21 cellular contexts compared by ENCODE assay signal in the genomic region with DNA sequence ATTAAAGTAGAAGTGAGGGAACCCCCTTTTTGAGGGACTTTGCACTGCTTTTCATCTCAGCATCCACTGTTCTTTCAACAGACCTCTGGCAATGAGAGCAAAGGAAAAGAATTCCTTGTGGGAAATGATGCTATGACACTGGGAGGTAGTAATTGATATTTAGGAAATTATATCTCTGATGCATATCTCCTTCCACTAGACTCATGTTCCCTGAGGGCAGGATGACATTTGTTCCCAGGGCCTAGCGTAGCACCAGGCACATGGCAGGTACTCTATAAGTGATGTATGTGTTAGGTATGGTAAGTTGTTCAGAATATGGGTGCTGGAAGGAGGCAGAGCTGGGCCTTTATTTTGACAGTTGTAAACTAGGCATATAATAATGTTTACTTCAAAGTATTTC.
A peak's percentile ranks its signal among the peaks of the same experiment; 100 is the strongest.
DNase-seq lines count a peak whose midpoint lies in the region; ATAC-seq, FAIRE-seq and TF ChIP-seq lines count a peak whose summit lies in the region.
"Had no signal": no experiment of that assay in that cellular context is flagged by ENCODE, and none has a peak within 500 bp of the region (broad histone marks: within the 10 kb centered on the region; RNA-seq: fewer than 3 reads in every experiment).

No MANE protein-coding gene starts in this region.

- no peaks in the 10 kb centered on the region for H3K36me3 Mint-ChIP-seq in activated CD4-positive, alpha-beta memory T cell treated with anti-CD3 and anti-CD28 coated beads for 36 hours
- no peaks in the 10 kb centered on the region for H3K36me3 Mint-ChIP-seq in naive thymus-derived CD8-positive, alpha-beta T cell

- H2AFZ ChIP-seq in endothelial cell of umbilical vein (ENCODE audit: low read depth, low read length) (no peak overlapping the region), trophoblast cell (ENCODE audit: insufficient read depth, low read length, poor library complexity) (no peak overlapping the region)

- H3K4me3 Mint-ChIP-seq in activated CD4-positive, alpha-beta memory T cell treated with anti-CD3 and anti-CD28 coated beads for 36 hours: no peak overlapping the region
- no peak overlapping the region for H3K4me3 Mint-ChIP-seq in naive thymus-derived CD8-positive, alpha-beta T cell

- TF ChIP-seq POLR2A in endothelial cell of umbilical vein (IDR thresholded peaks at IDR 0.05; ENCODE audit: low read depth, low read length): no peak

- H3K27me3 Mint-ChIP-seq in activated CD4-positive, alpha-beta memory T cell treated with anti-CD3 and anti-CD28 coated beads for 36 hours: no peaks in the 10 kb centered on the region
- H3K27me3 Mint-ChIP-seq in naive thymus-derived CD8-positive, alpha-beta T cell: peaks cover 0 to 6% (median 2%) of the 10 kb centered on the region in 5 donors

- FAIRE-seq in endothelial cell of umbilical vein (lab: Jason Lieb, UNC): no peak
- FAIRE-seq: GM12878, GM19239 had no signal

- no peak overlapping the region for H3K27ac Mint-ChIP-seq in activated CD4-positive, alpha-beta memory T cell treated with anti-CD3 and anti-CD28 coated beads for 36 hours
- no peak overlapping the region for H3K27ac Mint-ChIP-seq in naive thymus-derived CD8-positive, alpha-beta T cell

- H3K9ac ChIP-seq in endothelial cell of umbilical vein (replicated peaks; ENCODE audit: extremely low read depth, insufficient read depth, low read length) (no peak overlapping the region), trophoblast cell (ENCODE audit: low read length) (no peak overlapping the region)

- H3K18ac ChIP-seq in trophoblast cell (ENCODE audit: low read length): no peak overlapping the region

- CTCF ChIA-PET in endothelial cell of umbilical vein (lab: Charles Lee): interaction anchor here (1.2 kb wide), 1 partner anchor 20 kb away, joined by 3 read pairs; no protein-coding TSS in a partner anchor
- CTCF ChIA-PET in activated CD4-positive, alpha-beta memory T cell treated with anti-CD3 and anti-CD28 coated beads for 36 hours (lab: Charles Lee): no interaction called here

- H3K9me3 ChIP-seq in endothelial cell of umbilical vein (replicated peaks; ENCODE audit: control insufficient read depth, insufficient read depth, low read length): no peaks in the 10 kb centered on the region
- H3K9me3 ChIP-seq in trophoblast cell (ENCODE audit: insufficient read depth, low read depth, low read length): no peaks in the 10 kb centered on the region

- no peak for TF ChIP-seq CTCF in endothelial cell of umbilical vein (IDR thresholded peaks at IDR 0.05; ENCODE audit: extremely low read depth in 1 of 2, insufficient read depth in 1 of 2, low read depth in 1 of 2, low read length in 2 of 2)

- DNase-seq in EL: peak; percentile 58
- no peak for DNase-seq in endothelial cell of umbilical vein (ENCODE audit: low read depth, low spot score)
- peak; percentile 92 to 94 for DNase-seq in trophoblast cell
- no peak for DNase-seq in activated CD4-positive, alpha-beta memory T cell treated with anti-CD3 and anti-CD28 coated beads for 36 hours
- DNase-seq in naive thymus-derived CD8-positive, alpha-beta T cell: no peak
- DNase-seq in NCI-H146 (lab: John Stamatoyannopoulos, UW): no peak
- DNase-seq: ACHN, DMS79 treated with DMSO at 0.1 percent for 48 hours, GF-D8, GOT3, KBM-7, MV-4-11, NCI-H187, NCI-H2107, SW 1271 had no signal

- H3K79me1 ChIP-seq in trophoblast cell (ENCODE audit: low read length): peaks cover 36% of the 10 kb centered on the region

- peak overlapping the region; percentile 51 for H2BK12ac ChIP-seq in trophoblast cell (ENCODE audit: low read length)

- H2AK5ac ChIP-seq in trophoblast cell (ENCODE audit: low read length): no peak overlapping the region

- H3K27ac ChIP-seq in endothelial cell of umbilical vein (ENCODE audit: insufficient read depth, low read depth, low read length) (peak overlapping the region; percentile 96), trophoblast cell (ENCODE audit: low read depth, low read length) (no peak overlapping the region)
- H3K27ac ChIP-seq: C4-2B had no signal

- H3K4ac ChIP-seq in trophoblast cell (ENCODE audit: low read depth, low read length): no peak overlapping the region

- peaks cover 3% of the 10 kb centered on the region for H3K9me3 Mint-ChIP-seq in activated CD4-positive, alpha-beta memory T cell treated with anti-CD3 and anti-CD28 coated beads for 36 hours
- peaks cover 0 to 3% (median 0%) of the 10 kb centered on the region in 9 donors for H3K9me3 Mint-ChIP-seq in naive thymus-derived CD8-positive, alpha-beta T cell

- H3K4me1 Mint-ChIP-seq in activated CD4-positive, alpha-beta memory T cell treated with anti-CD3 and anti-CD28 coated beads for 36 hours (ENCODE audit: low read depth): no peaks in the 10 kb centered on the region
- H3K4me1 Mint-ChIP-seq in naive thymus-derived CD8-positive, alpha-beta T cell: peaks cover 0 to 15% (median 0%) of the 10 kb centered on the region in 4 donors

- H3K4me2 ChIP-seq in endothelial cell of umbilical vein (ENCODE audit: insufficient read depth, low read length) (no peak overlapping the region), trophoblast cell (ENCODE audit: low read length) (no peak overlapping the region)

- peak overlapping the region; percentile 72 for H2BK120ac ChIP-seq in trophoblast cell (ENCODE audit: insufficient read depth, low read length, poor library complexity)

- H3K4me3 ChIP-seq in endothelial cell of umbilical vein (replicated peaks in 1 of 3; ENCODE audit: insufficient read depth in 1 of 3, low read depth in 1 of 3, low read length in 3 of 3) (no peak overlapping the region), trophoblast cell (ENCODE audit: low read depth, low read length) (no peak overlapping the region)
- H3K4me3 ChIP-seq: GM12878 had no signal

- H3K23ac ChIP-seq in trophoblast cell (ENCODE audit: low read length): no peak overlapping the region

- H4K8ac ChIP-seq in trophoblast cell (ENCODE audit: low read depth, low read length): no peak overlapping the region

- dilution Hi-C loops in endothelial cell of umbilical vein (cut with MboI; ENCODE audit: extremely low pct_ligation_motif_present, low sequenced_read_pairs): no loop called here

- no peaks in the 10 kb centered on the region for H3K9me1 ChIP-seq in endothelial cell of umbilical vein (replicated peaks; ENCODE audit: control insufficient read depth, extremely low read depth, insufficient read depth, low read length)

- H4K12ac ChIP-seq in trophoblast cell (ENCODE audit: low read depth, low read length): no peak overlapping the region

- ATAC-seq in HG02870 (IDR thresholded peaks at IDR 0.05; ENCODE audit: unreplicated experiment): no peak
- ATAC-seq in naive thymus-derived CD8-positive, alpha-beta T cell: no peak
- ATAC-seq: GM12878, HCT116 had no signal

- H3K4me1 ChIP-seq in endothelial cell of umbilical vein (ENCODE audit: control insufficient read depth, extremely low read depth, insufficient read depth, low read length): peaks cover 63% of the 10 kb centered on the region
- H3K4me1 ChIP-seq in trophoblast cell (ENCODE audit: control insufficient read depth in 1 of 2, insufficient read depth in 2 of 2, low read length in 2 of 2): peaks cover 17 to 26% of the 10 kb centered on the region in 2 experiments

- WGBS in trophoblast cell (ENCODE audit: extremely low coverage, insufficient coverage, insufficient read length): no CpG with 5 or more reads among the region's 1 CpG

- no peaks in the 10 kb centered on the region for H3K36me3 ChIP-seq in endothelial cell of umbilical vein (ENCODE audit: control insufficient read depth in 2 of 2, extremely low read depth in 1 of 2, insufficient read depth in 2 of 2, low read length in 2 of 2)
- H3K36me3 ChIP-seq in trophoblast cell (ENCODE audit: control insufficient read depth in 1 of 2, insufficient read depth in 2 of 2, low read length in 2 of 2): no peaks in the 10 kb centered on the region

- H4K91ac ChIP-seq in trophoblast cell (ENCODE audit: low read depth, low read length): no peak overlapping the region

- H3K14ac ChIP-seq in trophoblast cell (ENCODE audit: low read length): no peak overlapping the region

- H3K27me3 ChIP-seq in endothelial cell of umbilical vein (ENCODE audit: control insufficient read depth in 2 of 2, insufficient read depth in 2 of 2, low read length in 2 of 2) (no peaks in the 10 kb centered on the region), trophoblast cell (ENCODE audit: insufficient read depth, low read length) (no peaks in the 10 kb centered on the region)

- BruUV-seq in endothelial cell of umbilical vein (replicated peaks; lab: Mats Ljungman, UMichigan): no TSS peak

- intact Hi-C loops in endothelial cell of umbilical vein (cut with micrococcal nuclease): loop anchor here (5.0 kb wide), 1 partner anchor 400 kb away; no protein-coding TSS in a partner anchor
- intact Hi-C loops in activated CD4-positive, alpha-beta memory T cell treated with anti-CD3 and anti-CD28 coated beads for 36 hours (cut with micrococcal nuclease): no loop called here

- no peak overlapping the region for H2BK5ac ChIP-seq in trophoblast cell (ENCODE audit: low read depth, low read length, poor library complexity)

- no peaks in the 10 kb centered on the region for H4K20me1 ChIP-seq in endothelial cell of umbilical vein (replicated peaks; ENCODE audit: control insufficient read depth, extremely low read depth, insufficient read depth, low read length)

- POLR2A ChIA-PET in endothelial cell of umbilical vein (lab: Charles Lee): no interaction called here
- POLR2A ChIA-PET in activated CD4-positive, alpha-beta memory T cell treated with anti-CD3 and anti-CD28 coated beads for 36 hours (lab: Charles Lee): no interaction called here
- POLR2A ChIA-PET in naive thymus-derived CD8-positive, alpha-beta T cell (lab: Charles Lee): no interaction called here

- H3K79me2 ChIP-seq in endothelial cell of umbilical vein (ENCODE audit: control insufficient read depth, insufficient read depth, low read length) (no peaks in the 10 kb centered on the region), trophoblast cell (ENCODE audit: control insufficient read depth, insufficient read depth, low read length, poor library complexity) (no peaks in the 10 kb centered on the region)

TF ChIP-seq in PFSK-1, 5 proteins besides CTCF, POLR2A, EP300 and RAD21:
- TF ChIP-seq TAF1 (IDR thresholded peaks at IDR 0.05; ENCODE audit: borderline replicate concordance, insufficient read depth, low read length) (peak; percentile 24; the same call in 1 of the 2 replicates), SIN3A (IDR thresholded peaks at IDR 0.05; ENCODE audit: borderline replicate concordance, insufficient read depth, low read length) (no peak), POLR2AphosphoS5 (IDR thresholded peaks at IDR 0.05; ENCODE audit: low read depth, low read length) (no peak)

TF ChIP-seq in endothelial cell of umbilical vein, 7 proteins besides CTCF, POLR2A, EP300 and RAD21:
- TF ChIP-seq GATA2 (IDR thresholded peaks at IDR 0.05; ENCODE audit: insufficient read depth, insufficient read length, low read depth, low read length) (peak; percentile 70), MYC (IDR thresholded peaks at IDR 0.05; ENCODE audit: low read depth, low read length) (no peak)

Comparison
In these comparisons a context has a peak if more than half of its experiments do, and no peak if none do; other contexts are left out.
1. DNase-seq: peak in EL (single experiment) and trophoblast cell (2 of 2); none in endothelial cell of umbilical vein (single experiment), activated CD4-positive, alpha-beta memory T cell treated with anti-CD3 and anti-CD28 coated beads for 36 hours (single experiment), naive thymus-derived CD8-positive, alpha-beta T cell (0 of 10) and NCI-H146 (single experiment).